In genomic region chr11:129344301-129344940, GRCh38 we compare ENCODE assay signal across 10 cellular contexts. TPM values are rescaled to one million over a fixed set of nuclear protein-coding genes. Genes with fewer than 3 reads are reported as not detected.
DNase-seq lines count a peak whose midpoint lies in the region; ATAC-seq and TF ChIP-seq lines count a peak whose summit lies in the region.
"Not testable (repeated sequence)": the region's sequence is repeated elsewhere in the genome, so short reads cannot be mapped to it uniquely, and the experiment has no call there.
"Had no signal": no experiment of that assay in that cellular context is flagged by ENCODE, and none has a peak within 500 bp of the region (broad histone marks: within the 10 kb centered on the region; RNA-seq: fewer than 3 reads in every experiment).

No MANE protein-coding gene starts in this region.

- not testable (repeated sequence) for H3K27me3 Mint-ChIP-seq in activated CD8-positive, alpha-beta memory T cell treated with anti-CD3 and anti-CD28 coated beads, Interleukin-2, amount 10 ng/mL, durations not matched to agents 7 days and 5 days; activated naive CD4-positive, alpha-beta T cell treated with anti-CD3 and anti-CD28 coated beads for 36 hours (ENCODE audit: low read depth); endodermal cell (ENCODE audit: insufficient read depth); neural progenitor cell (ENCODE audit: insufficient read depth, low read depth)

- not testable (repeated sequence) for H3K36me3 ChIP-seq in DND-41 (ENCODE audit: insufficient read depth, low read length); endodermal cell (ENCODE audit: control insufficient read depth, insufficient read depth, low read length); neural progenitor cell

- H2AFZ ChIP-seq in DND-41 (ENCODE audit: low read depth, low read length): not testable (repeated sequence)
- H2AFZ ChIP-seq in neural progenitor cell (replicated peaks): peak overlapping the region; percentile 26

- TF ChIP-seq CTCF in DND-41 (IDR thresholded peaks at IDR 0.05; ENCODE audit: borderline replicate concordance, extremely low read depth, low read length, poor library complexity, severe bottlenecking); endodermal cell (conservative IDR thresholded peaks at IDR 0.05); neural progenitor cell (IDR thresholded peaks at IDR 0.05): not testable (repeated sequence)

- CTCF ChIA-PET in activated CD8-positive, alpha-beta memory T cell treated with anti-CD3 and anti-CD28 coated beads, Interleukin-2, amount 10 ng/mL, durations not matched to agents 7 days and 5 days (lab: Charles Lee); activated naive CD4-positive, alpha-beta T cell treated with anti-CD3 and anti-CD28 coated beads for 36 hours (lab: Charles Lee): not testable (repeated sequence)

- not testable (repeated sequence) for H3K9me3 ChIP-seq in DND-41 (ENCODE audit: insufficient read depth, low read length, severe bottlenecking); endodermal cell (ENCODE audit: control insufficient read depth, low read length); neural progenitor cell (ENCODE audit: low read depth)

- H3K79me2 ChIP-seq in DND-41 (ENCODE audit: insufficient read depth, low read length); neural progenitor cell (ENCODE audit: low read depth): not testable (repeated sequence)

- not testable (repeated sequence) for H3K4me1 ChIP-seq in DND-41 (ENCODE audit: insufficient read depth, low read length); endodermal cell (ENCODE audit: control insufficient read depth, insufficient read depth, low read length); neural progenitor cell

- H3K27ac Mint-ChIP-seq in activated CD8-positive, alpha-beta memory T cell treated with anti-CD3 and anti-CD28 coated beads, Interleukin-2, amount 10 ng/mL, durations not matched to agents 7 days and 5 days; activated naive CD4-positive, alpha-beta T cell treated with anti-CD3 and anti-CD28 coated beads for 36 hours; neural progenitor cell: not testable (repeated sequence)
- H3K27ac Mint-ChIP-seq in endodermal cell: peak overlapping the region; percentile 80

- ATAC-seq in DND-41 (ENCODE audit: insufficient read depth, low read depth); activated CD8-positive, alpha-beta memory T cell treated with anti-CD3 and anti-CD28 coated beads, Interleukin-2, amount 10 ng/mL, durations not matched to agents 7 days and 5 days: not testable (repeated sequence)

- not testable (repeated sequence) for H3K4me2 ChIP-seq in DND-41 (ENCODE audit: insufficient read depth, low read length)
- peak overlapping the region; percentile 22 for H3K4me2 ChIP-seq in neural progenitor cell

- WGBS in endodermal cell (ENCODE audit: insufficient coverage in 1 of 2, insufficient read length in 1 of 2), 2 experiments: 73 to 88% methylated on average over 10 to 23 of the region's 23 CpGs

- H3K27me3 ChIP-seq in DND-41 (ENCODE audit: insufficient read depth, low read length, poor library complexity); endodermal cell (ENCODE audit: control insufficient read depth, insufficient read depth, low read length, poor library complexity, severe bottlenecking); neural progenitor cell: not testable (repeated sequence)

- H3K4me1 Mint-ChIP-seq in activated CD8-positive, alpha-beta memory T cell treated with anti-CD3 and anti-CD28 coated beads, Interleukin-2, amount 10 ng/mL, durations not matched to agents 7 days and 5 days; activated naive CD4-positive, alpha-beta T cell treated with anti-CD3 and anti-CD28 coated beads for 36 hours (ENCODE audit: low read depth); endodermal cell; neural progenitor cell: not testable (repeated sequence)

- not testable (repeated sequence) for H4K20me1 ChIP-seq in DND-41 (ENCODE audit: insufficient read depth, low read length); neural progenitor cell (ENCODE audit: low read depth)

- H3K36me3 Mint-ChIP-seq in activated CD8-positive, alpha-beta memory T cell treated with anti-CD3 and anti-CD28 coated beads, Interleukin-2, amount 10 ng/mL, durations not matched to agents 7 days and 5 days; activated naive CD4-positive, alpha-beta T cell treated with anti-CD3 and anti-CD28 coated beads for 36 hours (ENCODE audit: low read depth); endodermal cell (ENCODE audit: low read depth); neural progenitor cell: not testable (repeated sequence)

- not testable (repeated sequence) for H3K4me3 ChIP-seq in DND-41 (ENCODE audit: low read depth in 1 of 2, low read length in 2 of 2); endodermal cell (ENCODE audit: low read length)
- peak overlapping the region; percentile 7 for H3K4me3 ChIP-seq in neural progenitor cell

- H3K27ac ChIP-seq in DND-41 (ENCODE audit: low read length); endodermal cell (ENCODE audit: low read depth, low read length); neural progenitor cell: not testable (repeated sequence)

- H3K4me3 Mint-ChIP-seq in activated CD8-positive, alpha-beta memory T cell treated with anti-CD3 and anti-CD28 coated beads, Interleukin-2, amount 10 ng/mL, durations not matched to agents 7 days and 5 days: peak overlapping the region; percentile 9
- not testable (repeated sequence) for H3K4me3 Mint-ChIP-seq in activated naive CD4-positive, alpha-beta T cell treated with anti-CD3 and anti-CD28 coated beads for 36 hours
- H3K4me3 Mint-ChIP-seq in endodermal cell (peak overlapping the region; percentile 37), neural progenitor cell (peak overlapping the region; percentile 27)

- intact Hi-C loops in activated naive CD4-positive, alpha-beta T cell treated with anti-CD3 and anti-CD28 coated beads for 36 hours (cut with micrococcal nuclease): not testable (repeated sequence)

- not testable (repeated sequence) for H3F3A ChIP-seq in neural progenitor cell (ENCODE audit: low read depth)

- H3K9ac ChIP-seq in DND-41 (ENCODE audit: low read depth, low read length); endodermal cell (ENCODE audit: extremely low read depth, low read length, poor library complexity, severe bottlenecking); neural progenitor cell: not testable (repeated sequence)

- DNase-seq in DND-41 (peak; percentile 7), NCI-H1105 (lab: John Stamatoyannopoulos, UW) (peak; percentile 32), SHP77 (lab: John Stamatoyannopoulos, UW) (peak; percentile 42 to 46), endodermal cell (peak; percentile 72), neural progenitor cell (ENCODE audit: low spot score) (peak; percentile 53)
- not testable (repeated sequence) for DNase-seq in activated CD8-positive, alpha-beta memory T cell treated with anti-CD3 and anti-CD28 coated beads, Interleukin-2, amount 10 ng/mL, durations not matched to agents 7 days and 5 days
- peak; percentile 38 for DNase-seq in activated naive CD4-positive, alpha-beta T cell treated with anti-CD3 and anti-CD28 coated beads for 36 hours

- not testable (repeated sequence) for H3K9me3 Mint-ChIP-seq in activated CD8-positive, alpha-beta memory T cell treated with anti-CD3 and anti-CD28 coated beads, Interleukin-2, amount 10 ng/mL, durations not matched to agents 7 days and 5 days (ENCODE audit: low read depth); activated naive CD4-positive, alpha-beta T cell treated with anti-CD3 and anti-CD28 coated beads for 36 hours; neural progenitor cell
- H3K9me3 Mint-ChIP-seq in endodermal cell: peaks cover 21% of the 10 kb centered on the region

RNA-seq across cellular contexts. Expression of gene BARX2, which starts 31.2 kb away (rescaled TPM):
- total RNA-seq in activated CD8-positive, alpha-beta memory T cell treated with anti-CD3 and anti-CD28 coated beads, Interleukin-2, amount 10 ng/mL, durations not matched to agents 7 days and 5 days: under 1 TPM in 1 of 2 experiments, not detected in 1; 0.23 TPM
- 1 to 10 TPM; 3.2 to 3.8 TPM for total RNA-seq in activated naive CD4-positive, alpha-beta T cell treated with anti-CD3 and anti-CD28 coated beads for 36 hours
- total RNA-seq in endodermal cell (not detected), neural progenitor cell (ENCODE audit: low replicate concordance) (not detected in 2 replicates)
- polyA plus RNA-seq in endodermal cell (2013, experiment 1 of 2): not detected
- polyA plus RNA-seq in endodermal cell (2013, experiment 2 of 2): not detected
- total RNA-seq: IMR-90, Right ventricle myocardium inferior had no signal
- polyA plus RNA-seq: CD14-positive monocyte, IMR-90 had no signal
